14 cellular contexts compared by ENCODE assay signal in the genomic region with DNA sequence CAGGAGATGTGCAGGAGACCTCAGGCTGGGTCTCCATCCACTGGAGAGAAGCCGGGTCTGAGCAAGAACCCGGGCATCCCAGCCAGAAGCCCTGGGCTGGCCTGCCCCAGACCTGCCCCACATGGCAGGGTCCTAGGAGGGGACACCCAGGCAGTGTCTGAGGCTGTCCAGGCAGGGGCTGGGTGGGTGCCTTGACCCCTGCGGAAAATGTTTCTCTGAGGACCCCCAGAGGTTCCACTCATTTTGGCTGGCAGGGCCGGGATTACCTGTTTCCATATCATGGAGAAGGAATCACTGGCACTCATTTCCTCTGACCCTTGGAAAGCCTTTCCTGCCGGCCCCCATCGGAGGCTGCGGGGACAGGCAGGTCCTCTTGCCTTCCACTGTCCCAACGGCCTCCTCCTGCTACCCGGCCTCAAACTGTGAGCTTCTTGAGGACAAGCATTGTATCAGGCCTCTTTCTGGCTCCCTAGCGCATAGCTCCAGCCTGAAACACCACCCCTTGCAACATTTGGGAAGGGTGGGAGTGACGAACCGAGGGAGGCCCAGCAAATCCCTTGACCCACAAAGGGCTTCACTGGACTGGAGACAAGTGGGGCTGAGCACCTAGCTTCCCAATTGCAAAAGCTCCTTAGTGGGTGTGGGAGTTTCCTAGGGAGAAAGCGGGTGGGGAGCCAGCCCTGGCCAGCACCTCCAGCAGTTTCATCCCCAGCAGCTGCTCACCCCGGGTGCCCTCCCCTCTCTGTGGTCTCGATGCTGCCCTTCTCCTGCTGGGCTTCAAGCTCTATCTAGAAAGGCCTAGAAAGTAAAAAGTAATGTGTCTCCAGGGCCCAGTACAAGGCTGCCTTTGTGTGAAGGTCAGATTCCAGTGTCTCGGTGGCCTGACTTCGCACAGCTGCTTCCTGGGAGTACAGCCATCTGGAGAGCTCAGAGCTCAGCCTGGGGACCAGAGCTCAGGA. TPM values are rescaled to one million over a fixed set of nuclear protein-coding genes. Genes with fewer than 3 reads are reported as not detected.
DNase-seq lines count a peak whose midpoint lies in the region; ATAC-seq and TF ChIP-seq lines count a peak whose summit lies in the region.
"Had no signal": no experiment of that assay in that cellular context is flagged by ENCODE, and none has a peak within 500 bp of the region (broad histone marks: within the 10 kb centered on the region; RNA-seq: fewer than 3 reads in every experiment).

No MANE protein-coding gene starts in this region.

- TF ChIP-seq CTCF in fibroblast of villous mesenchyme (IDR thresholded peaks at IDR 0.05; ENCODE audit: insufficient read depth, low read depth, low read length) = no peak

- H3K27ac ChIP-seq in temporal lobe (ENCODE audit: low read depth, low read length) = peak overlapping the region; percentile 85
- H3K27ac ChIP-seq: breast epithelium had no signal

- no peak for ATAC-seq in HG03135 (IDR thresholded peaks at IDR 0.05; ENCODE audit: unreplicated experiment)
- no peak for ATAC-seq in GM21717 (IDR thresholded peaks at IDR 0.05; ENCODE audit: unreplicated experiment)
- ATAC-seq in HG03378 (IDR thresholded peaks at IDR 0.05; ENCODE audit: unreplicated experiment) = no peak
- ATAC-seq: activated T-helper 17 cell treated with anti-CD3 and anti-CD28 coated beads, Interleukin-2, amount 50 U/mL, for 72 hours; WTC11 had no signal

- H3K4me3 ChIP-seq in fibroblast of villous mesenchyme (ENCODE audit: low read depth, low read length) = no peak overlapping the region
- H3K4me3 ChIP-seq: breast epithelium had no signal

- DNase-seq in RPMI7951 (ENCODE audit: low read depth) (peak; percentile 63), fibroblast of villous mesenchyme (ENCODE audit: low read depth) (peak; percentile 34), myocyte (ENCODE audit: low read depth) (peak; percentile 93)
- DNase-seq: CD8-positive, alpha-beta memory T cell; NCI-H524 treated with DMSO at 0.1 percent for 48 hours; SK-N-SH; stimulated activated CD4-positive, alpha-beta T cell treated with anti-CD3 and anti-CD28 coated beads, Interleukin-4, amount 100 ng/mL, for 24 hours had no signal

RNA-seq across cellular contexts. Expression of a gene that starts 29.7 kb away (rescaled TPM):
- total RNA-seq in RPMI7951 (2014; rRNA removed; shearing (Covaris generic)) = 0.24 and 0.49 TPM in 2 replicates
- total RNA-seq in fibroblast of villous mesenchyme = under 0.01 TPM in 1 of 2 replicates, not detected in the other
- 2.9 and 5.2 TPM in 2 replicates for total RNA-seq in myocyte
- polyA plus RNA-seq in myocyte (2012) = 0.68 TPM
- total RNA-seq in temporal lobe = 3.0 TPM
- total RNA-seq: activated T-helper 17 cell treated with anti-CD3 and anti-CD28 coated beads, Interleukin-2, amount 50 U/mL, for 72 hours; CD8-positive, alpha-beta memory T cell had no signal

RNA-seq across cellular contexts. Expression of a gene that starts 55.5 kb away (rescaled TPM):
- total RNA-seq in RPMI7951 (2014; rRNA removed; shearing (Covaris generic)) = 43.6 and 54.9 TPM in 2 replicates
- total RNA-seq in fibroblast of villous mesenchyme = 25.4 and 43.6 TPM in 2 replicates
- 116 and 122 TPM in 2 replicates for total RNA-seq in myocyte
- 45.2 TPM for polyA plus RNA-seq in myocyte (2012)
- 35.9 TPM for total RNA-seq in temporal lobe

RNA-seq across cellular contexts. Expression of a gene that starts 59.7 kb away (rescaled TPM):
- 0.59 and 1.6 TPM in 2 replicates for total RNA-seq in RPMI7951 (2014; rRNA removed; shearing (Covaris generic))
- 2.6 and 4.3 TPM in 2 replicates for total RNA-seq in fibroblast of villous mesenchyme
- total RNA-seq in myocyte = 9.8 and 11.6 TPM in 2 replicates
- polyA plus RNA-seq in myocyte (2012) = 7.7 TPM
- 23.1 TPM for total RNA-seq in temporal lobe

Comparison
In these comparisons a context has a peak if more than half of its experiments do, and no peak if none do; other contexts are left out.
1. DNase-seq: peak in every context shown above with its lines; median percentile 93 in myocyte; 63 in RPMI7951; 34 in fibroblast of villous mesenchyme.